Comparison of ENCODE assay signal across 8 cellular contexts in the genomic region with DNA sequence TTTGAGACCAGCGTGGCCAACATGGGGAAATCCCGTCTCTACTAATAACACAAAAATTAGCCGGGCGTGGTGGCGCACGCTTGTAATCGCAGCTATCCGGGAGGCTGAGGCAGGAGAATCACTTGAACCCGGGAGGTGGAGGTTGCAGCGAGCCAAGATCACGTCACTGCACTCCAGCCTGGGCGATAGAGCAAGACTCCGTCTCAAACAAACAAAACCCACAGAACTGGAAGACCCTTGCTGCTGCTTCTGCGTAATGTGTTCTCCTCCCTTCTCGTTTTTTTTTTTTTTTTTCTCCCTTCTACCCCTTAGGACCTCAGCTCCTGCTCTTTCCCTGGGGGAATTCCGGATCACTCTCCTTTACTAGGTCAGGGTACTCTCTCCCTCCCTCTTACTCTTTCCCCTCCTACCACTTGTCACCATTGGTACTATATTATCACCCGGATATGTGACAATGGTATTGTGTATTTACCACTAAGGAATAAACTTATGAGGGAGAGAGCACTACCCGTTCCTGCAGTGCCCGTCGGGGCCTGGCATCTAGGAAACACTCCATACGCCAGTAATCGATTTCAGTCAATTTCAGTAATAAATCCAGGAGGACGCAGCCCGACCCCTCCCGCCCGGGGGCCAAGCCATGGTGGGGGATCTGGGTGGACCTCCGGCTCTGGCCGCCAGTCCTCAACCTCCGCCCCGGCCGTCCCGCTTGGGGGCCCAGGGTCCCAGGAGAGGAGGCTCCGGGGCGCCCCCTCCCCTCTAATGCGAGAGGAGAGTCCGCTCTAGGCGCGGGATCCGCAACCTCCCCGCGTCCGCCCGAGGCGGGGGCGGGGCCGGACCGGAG. TPM values are rescaled to one million over a fixed set of nuclear protein-coding genes. Genes with fewer than 3 reads are reported as not detected.
DNase-seq lines count a peak whose midpoint lies in the region; ATAC-seq, FAIRE-seq and TF ChIP-seq lines count a peak whose summit lies in the region.

No MANE protein-coding gene starts in this region.

- no peaks in the 10 kb centered on the region for H3K27me3 Mint-ChIP-seq in CD8-positive, alpha-beta T cell (ENCODE audit: low read depth)

- TF ChIP-seq POLR2A in GM19099 (IDR thresholded peaks at IDR 0.05; ENCODE audit: extremely low read depth, insufficient read length, low read depth) = peak; percentile 87

- H3K9me3 Mint-ChIP-seq in CD8-positive, alpha-beta T cell = no peaks in the 10 kb centered on the region

- peaks cover 31% of the 10 kb centered on the region for H3K4me1 ChIP-seq in CD8-positive, alpha-beta T cell (ENCODE audit: insufficient read depth, low read length)
- H3K4me1 ChIP-seq in mammary epithelial cell (ENCODE audit: insufficient read depth, low read length) = no peaks in the 10 kb centered on the region

- intact Hi-C loops in CD8-positive, alpha-beta T cell (cut with DNase I, micrococcal nuclease) = loop anchor here (1.0 to 2.0 kb wide), 3 partner anchors 16 to 83 kb away; partner anchors contain the start of gene LSM14A (in 1 of the 2)
- intact Hi-C loops in mammary epithelial cell (cut with micrococcal nuclease) = loop anchor here (2.0 kb wide), 1 partner anchor 83 kb away; no protein-coding TSS in a partner anchor

- H3K27ac ChIP-seq in CD8-positive, alpha-beta T cell (ENCODE audit: low read depth, low read length) = peak overlapping the region; percentile 91
- H3K27ac ChIP-seq in mammary epithelial cell (ENCODE audit: insufficient read depth, low read depth, low read length) = peak overlapping the region; percentile 79

- in situ Hi-C loops in mammary epithelial cell (cut with MboI; ENCODE audit: low sequenced_read_pairs in 2 of 2) = no loop called here

- CTCF ChIA-PET in CD8-positive, alpha-beta T cell (lab: Charles Lee) = interaction anchor here (1.0 kb wide), 1 partner anchor 92 kb away, joined by 4 read pairs; no protein-coding TSS in a partner anchor
- CTCF ChIA-PET in mammary epithelial cell (lab: Charles Lee; ENCODE audit: low non-redundant PET) = no interaction called here

- H2AFZ ChIP-seq in mammary epithelial cell (ENCODE audit: low read depth, low read length) = peak overlapping the region; percentile 98

- H3K4me3 Mint-ChIP-seq in CD8-positive, alpha-beta T cell = peak overlapping the region; percentile 98

- peaks cover 31% of the 10 kb centered on the region for H3K4me1 Mint-ChIP-seq in CD8-positive, alpha-beta T cell (ENCODE audit: low read depth)

- TSS peak; percentile 52 for BruUV-seq in mammary epithelial cell (replicated peaks; lab: Mats Ljungman, UMichigan)

- no peaks in the 10 kb centered on the region for H4K20me1 ChIP-seq in mammary epithelial cell (ENCODE audit: insufficient read depth, low read length)

- dilution Hi-C loops in mammary epithelial cell (cut with HindIII; ENCODE audit: low sequenced_read_pairs) = no loop called here

- no peak for TF ChIP-seq CTCF in CD8-positive, alpha-beta T cell (IDR thresholded peaks at IDR 0.05)
- TF ChIP-seq CTCF in mammary epithelial cell (conservative IDR thresholded peaks at IDR 0.05 in 1 of 2, IDR thresholded peaks at IDR 0.05 in 1 of 2; ENCODE audit: extremely low read depth in 1 of 2, insufficient read depth in 1 of 2, low read depth in 1 of 2, low read length in 2 of 2) = no peak
- TF ChIP-seq CTCF in kidney epithelial cell (IDR thresholded peaks at IDR 0.05; ENCODE audit: insufficient read depth, low read length, poor library complexity, severe bottlenecking) = no peak

- 35% methylated on average over 18 of the region's 47 CpGs for WGBS in mammary epithelial cell (ENCODE audit: low coverage, missing lambda C conversion rate)

- POLR2A ChIA-PET in CD8-positive, alpha-beta T cell (lab: Charles Lee) = interaction anchor here (0.6 kb wide), 1 partner anchor 21 kb away, joined by 3 read pairs; no protein-coding TSS in a partner anchor

- H3K4me2 ChIP-seq in mammary epithelial cell (ENCODE audit: insufficient read depth, low read depth, low read length) = peak overlapping the region; percentile 84

- no peaks in the 10 kb centered on the region for H3K36me3 ChIP-seq in CD8-positive, alpha-beta T cell (ENCODE audit: insufficient read depth, low read length)
- H3K36me3 ChIP-seq in mammary epithelial cell (ENCODE audit: insufficient read depth, low read length) (no peaks in the 10 kb centered on the region), kidney epithelial cell (ENCODE audit: control insufficient read depth, insufficient read depth, low read length) (no peaks in the 10 kb centered on the region)

- no peaks in the 10 kb centered on the region for H3K9me3 ChIP-seq in CD8-positive, alpha-beta T cell (ENCODE audit: low read length)
- H3K9me3 ChIP-seq in mammary epithelial cell (replicated peaks; ENCODE audit: insufficient read depth, low read length) = no peaks in the 10 kb centered on the region

- DNase-seq in CD8-positive, alpha-beta T cell = peak in 4 of 7 experiments; percentile 68 to 91 (median 86)
- DNase-seq in SK-N-DZ (ENCODE audit: low spot score) = peak; percentile 76
- no peak for DNase-seq in mammary epithelial cell
- DNase-seq in kidney epithelial cell (ENCODE audit: low read depth) = no peak
- peak; percentile 80 to 82 for DNase-seq in stimulated activated CD4-positive, alpha-beta T cell treated with anti-CD3 and anti-CD28 coated beads, Interleukin-2, amount 100 ng/mL, for 48 hours
- no peak for DNase-seq in RCC 7860 (ENCODE audit: low spot score)

- no peak for FAIRE-seq in RCC 7860 (lab: Jason Lieb, UNC)

- H3K27me3 ChIP-seq in CD8-positive, alpha-beta T cell (ENCODE audit: insufficient read depth, low read length) = no peaks in the 10 kb centered on the region
- H3K27me3 ChIP-seq in mammary epithelial cell (ENCODE audit: insufficient read depth, low read length) (no peaks in the 10 kb centered on the region), kidney epithelial cell (ENCODE audit: control insufficient read depth, insufficient read depth, low read length) (no peaks in the 10 kb centered on the region)

- H3K4me3 ChIP-seq in CD8-positive, alpha-beta T cell (ENCODE audit: low read depth, low read length) = peak overlapping the region; percentile 84
- H3K4me3 ChIP-seq in mammary epithelial cell (replicated peaks in 1 of 3; ENCODE audit: insufficient read depth in 1 of 3, low read depth in 2 of 3, low read length in 3 of 3) (peak overlapping the region; percentile 87 to 97 (median 89)), kidney epithelial cell (ENCODE audit: low read depth, low read length) (peak overlapping the region; percentile 86)

- H3K79me2 ChIP-seq in mammary epithelial cell (ENCODE audit: insufficient read depth, low read length) = peaks cover 30% of the 10 kb centered on the region

- peak overlapping the region; percentile 80 for H3K9ac ChIP-seq in mammary epithelial cell (ENCODE audit: insufficient read depth, low read length)

- peaks cover 6% of the 10 kb centered on the region for H3K36me3 Mint-ChIP-seq in CD8-positive, alpha-beta T cell

- ATAC-seq in CD8-positive, alpha-beta T cell = peak; percentile 39
- ATAC-seq in HG03520 (IDR thresholded peaks at IDR 0.05; ENCODE audit: unreplicated experiment) = peak; percentile 38

- H3K27ac Mint-ChIP-seq in CD8-positive, alpha-beta T cell = peak overlapping the region; percentile 99

RNA-seq across cellular contexts. Expression of gene GARRE1, which starts 0.4 kb away (rescaled TPM):
- 10 to 100 TPM; 27.5 to 31.0 TPM for total RNA-seq in CD8-positive, alpha-beta T cell
- 10.4 and 12.0 TPM in 2 replicates for polyA plus RNA-seq in SK-N-DZ (2014; cell fraction: cytosol; rRNA removed)
- 6.5 and 8.6 TPM in 2 replicates for polyA plus RNA-seq in SK-N-DZ (2014; cell fraction: nucleus; rRNA removed)
- total RNA-seq in mammary epithelial cell = 10 to 100 TPM; 11.3 to 13.0 TPM
- polyA plus RNA-seq in mammary epithelial cell = 4.5 TPM
- 11.9 TPM for polyA minus RNA-seq in mammary epithelial cell
- 14.8 and 18.6 TPM in 2 replicates for total RNA-seq in kidney epithelial cell

Comparison
In these comparisons a context has a peak if more than half of its experiments do, and no peak if none do; other contexts are left out.
1. DNase-seq: peak in CD8-positive, alpha-beta T cell (4 of 7), SK-N-DZ (single experiment) and stimulated activated CD4-positive, alpha-beta T cell treated with anti-CD3 and anti-CD28 coated beads, Interleukin-2, amount 100 ng/mL, for 48 hours (2 of 2); none in mammary epithelial cell (single experiment), kidney epithelial cell (single experiment) and RCC 7860 (single experiment).
2. Peak in every context shown above with its lines, with median percentiles within 50 percentile points of each other: H3K4me3 ChIP-seq.